Comparison of ENCODE assay signal across 3 cellular contexts in genomic region chrX:95248386-95248785, GRCh38.
A peak's percentile ranks its signal among the peaks of the same experiment; 100 is the strongest.
TF ChIP-seq lines count a peak whose summit lies in the region.

No MANE protein-coding gene starts in this region.

TF ChIP-seq in HepG2, 621 proteins besides CTCF, POLR2A, EP300 and RAD21:
- TF ChIP-seq RBFOX2 (IDR thresholded peaks at IDR 0.05; ENCODE audit: low read depth, low read length) (no peak), CEBPB (IDR thresholded peaks at IDR 0.05; ENCODE audit: borderline replicate concordance, low read depth, low read length) (peak; percentile 60; the same call in 1 of the 2 replicates)
- TF ChIP-seq, protein P1, sequence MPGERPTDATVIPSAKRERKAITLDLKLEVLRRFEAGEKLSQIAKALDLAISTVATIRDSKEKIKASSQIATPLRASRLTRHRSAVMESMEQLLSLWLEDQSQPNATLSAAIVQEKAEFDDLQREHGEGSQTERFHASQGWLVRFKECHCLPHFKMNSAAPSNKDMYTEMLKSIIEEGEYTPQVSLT (CRISPR knock-in tag; IDR thresholded peaks at IDR 0.05; ENCODE audit: borderline replicate concordance, low read depth): no peak

TF ChIP-seq in IMR-90, 13 proteins besides CTCF, POLR2A, EP300 and RAD21:
- TF ChIP-seq FOS (IDR thresholded peaks at IDR 0.05; ENCODE audit: low read depth, low read length): no peak
- no peak for TF ChIP-seq BHLHE40 (IDR thresholded peaks at IDR 0.05; ENCODE audit: low read depth, low read length)
- peak; percentile 70 for TF ChIP-seq CEBPB (IDR thresholded peaks at IDR 0.05; ENCODE audit: low read depth, low read length)

TF ChIP-seq in H1, 55 proteins besides CTCF, POLR2A, EP300 and RAD21:
- TF ChIP-seq CEBPB (IDR thresholded peaks at IDR 0.05; ENCODE audit: low read depth, low read length) (peak; percentile 70; the same call in 1 of the 2 replicates), TEAD4 (IDR thresholded peaks at IDR 0.05; ENCODE audit: low read depth, low read length) (no peak)
